Comparison of ENCODE assay signal across 8 cellular contexts in the genomic region with DNA sequence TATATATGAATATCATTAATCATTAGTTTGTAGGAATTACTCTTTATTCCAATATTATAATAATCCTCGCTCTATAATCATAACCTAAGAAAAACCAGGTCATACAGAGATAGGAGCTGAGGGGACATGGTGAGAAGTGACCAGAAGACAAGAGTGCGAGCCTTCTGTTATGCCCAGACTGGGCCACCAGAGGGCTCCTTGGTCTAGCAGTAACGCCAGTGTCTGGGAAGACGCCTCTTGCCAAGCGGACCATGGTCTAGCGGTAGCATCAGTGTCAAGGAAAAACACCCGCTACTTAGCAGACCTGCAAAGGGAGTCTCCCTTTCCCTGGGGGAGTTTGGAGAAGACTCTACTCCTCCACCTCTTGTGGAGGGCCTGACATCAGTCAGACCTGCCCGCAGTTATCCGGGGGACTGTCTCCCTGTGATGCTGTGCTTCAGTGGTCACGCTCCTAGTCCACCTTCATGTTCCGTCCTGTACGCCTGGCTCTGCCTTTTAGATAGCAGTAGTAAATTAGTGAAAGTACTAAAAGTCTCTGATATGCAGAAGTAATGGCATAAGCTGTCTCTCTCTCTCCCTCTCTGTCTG. TPM values are rescaled to one million over a fixed set of nuclear protein-coding genes. Genes with fewer than 3 reads are reported as not detected.
A peak's percentile ranks its signal among the peaks of the same experiment; 100 is the strongest.
DNase-seq lines count a peak whose midpoint lies in the region; ATAC-seq, FAIRE-seq and TF ChIP-seq lines count a peak whose summit lies in the region.
"Not testable (repeated sequence)": the region's sequence is repeated elsewhere in the genome, so short reads cannot be mapped to it uniquely, and the experiment has no call there.

No MANE protein-coding gene starts in this region.

- not testable (repeated sequence) for H4K20me1 ChIP-seq in KMS-11 (ENCODE audit: insufficient read depth)

- H2AFZ ChIP-seq in KMS-11 (ENCODE audit: low read depth) = not testable (repeated sequence)

- not testable (repeated sequence) for H3K27ac Mint-ChIP-seq in activated CD8-positive, alpha-beta T cell treated with anti-CD3 and anti-CD28 coated beads for 36 hours; chondrocyte (ENCODE audit: unreplicated experiment)

- intact Hi-C loops in Panc1 (cut with micrococcal nuclease; ENCODE audit: unreplicated experiment) (loop anchor here (10.0 kb wide), 1 partner anchor 104 kb away; no protein-coding TSS in a partner anchor), pancreas (cut with DNase I) (loop anchor here in 2 of 3 donors (5.0 to 10.0 kb wide), 4 partner anchors 61 to 314 kb away; a partner anchor contains a TSS)
- intact Hi-C loops in activated CD8-positive, alpha-beta T cell treated with anti-CD3 and anti-CD28 coated beads for 36 hours (cut with micrococcal nuclease) = loop anchor here (2.0 kb wide), 1 partner anchor 104 kb away; no protein-coding TSS in a partner anchor
- intact Hi-C loops in tibial artery (cut with DNase I; ENCODE audit: low total_unique reads) = not testable (repeated sequence)

- DNase-seq in D721Med (ENCODE audit: insufficient read length, low spot score); Panc1 (ENCODE audit: low read depth, low spot score); chondrocyte (ENCODE audit: low spot score); right atrium auricular region (ENCODE audit: low spot score): not testable (repeated sequence)
- peak; percentile 71 for DNase-seq in activated CD8-positive, alpha-beta T cell treated with anti-CD3 and anti-CD28 coated beads for 36 hours
- peak in 5 of 6 donors; percentile 49 to 80 (median 75) for DNase-seq in pancreas
- peak in 1 of 2 donors; percentile 39 for DNase-seq in tibial artery

- not testable (repeated sequence) for H3K27ac ChIP-seq in KMS-11; Panc1 (ENCODE audit: low read length); right atrium auricular region; pancreas; tibial artery

- in situ Hi-C loops in Panc1 (cut with HindIII; ENCODE audit: low pct_unique_long_range_greater_than_20kb, low sequenced_read_pairs) = not testable (repeated sequence)

- not testable (repeated sequence) for H3K4me3 ChIP-seq in KMS-11 (IDR thresholded peaks at IDR 0.05; ENCODE audit: insufficient read depth, low read depth, low read length); Panc1 (ENCODE audit: low read depth in 2 of 2, low read length in 2 of 2); right atrium auricular region; pancreas; tibial artery

- not testable (repeated sequence) for H3K27me3 ChIP-seq in KMS-11 (ENCODE audit: insufficient read depth, low read depth); Panc1 (ENCODE audit: control insufficient read depth, insufficient read depth, low read length); right atrium auricular region; pancreas; tibial artery

- H3K27me3 Mint-ChIP-seq in activated CD8-positive, alpha-beta T cell treated with anti-CD3 and anti-CD28 coated beads for 36 hours; chondrocyte (ENCODE audit: low read depth): not testable (repeated sequence)

- not testable (repeated sequence) for H3K9ac ChIP-seq in KMS-11

- ATAC-seq in Panc1; activated CD8-positive, alpha-beta T cell treated with anti-CD3 and anti-CD28 coated beads for 36 hours; pancreas: not testable (repeated sequence)

- not testable (repeated sequence) for H3K4me3 Mint-ChIP-seq in activated CD8-positive, alpha-beta T cell treated with anti-CD3 and anti-CD28 coated beads for 36 hours; chondrocyte (ENCODE audit: unreplicated experiment)

- not testable (repeated sequence) for BruUV-seq in Panc1 (replicated peaks; lab: Mats Ljungman, UMichigan)

- H3K9me3 ChIP-seq in Panc1 (ENCODE audit: control insufficient read depth, insufficient read depth, low read depth, low read length); right atrium auricular region; pancreas; tibial artery: not testable (repeated sequence)

- H3K4me1 Mint-ChIP-seq in activated CD8-positive, alpha-beta T cell treated with anti-CD3 and anti-CD28 coated beads for 36 hours (ENCODE audit: low read depth) = peaks cover 17% of the 10 kb centered on the region
- H3K4me1 Mint-ChIP-seq in chondrocyte (ENCODE audit: low read depth) = not testable (repeated sequence)

- not testable (repeated sequence) for H3K9me3 Mint-ChIP-seq in activated CD8-positive, alpha-beta T cell treated with anti-CD3 and anti-CD28 coated beads for 36 hours; chondrocyte (ENCODE audit: low read depth)

- not testable (repeated sequence) for FAIRE-seq in D721Med (lab: Jason Lieb, UNC); pancreas (lab: Jason Lieb, UNC)

- TF ChIP-seq CTCF in D721Med (IDR thresholded peaks at IDR 0.05; ENCODE audit: insufficient read depth, missing control alignments) (peak; percentile 44), KMS-11 (conservative IDR thresholded peaks at IDR 0.05; ENCODE audit: low read depth, low read length) (peak; percentile 55), Panc1 (IDR thresholded peaks at IDR 0.05) (peak; percentile 80), chondrocyte (IDR thresholded peaks at IDR 0.05) (peak; percentile 81), right atrium auricular region (IDR thresholded peaks at IDR 0.05) (peak; percentile 29 to 65), pancreas (IDR thresholded peaks at IDR 0.05) (peak; percentile 21 to 41 (median 33)), tibial artery (IDR thresholded peaks at IDR 0.05) (peak; percentile 30 to 35)
- TF ChIP-seq CTCF in activated CD8-positive, alpha-beta T cell treated with anti-CD3 and anti-CD28 coated beads for 36 hours (IDR thresholded peaks at IDR 0.05) = peak; percentile 72

- whole genome bisulfite sequencing in pancreas, 2 donors = 74 to 75% methylated on average over 12 of the region's 12 CpGs

- H3K79me2 ChIP-seq in KMS-11 (ENCODE audit: insufficient read depth, low read depth) = peaks cover 24% of the 10 kb centered on the region; the same call in 1 of the 2 replicates

- POLR2A ChIA-PET in Panc1 (lab: Charles Lee) = not testable (repeated sequence)
- POLR2A ChIA-PET in activated CD8-positive, alpha-beta T cell treated with anti-CD3 and anti-CD28 coated beads for 36 hours (lab: Charles Lee) = interaction anchor here (1.1 kb wide), 1 partner anchor 10 kb away, joined by 6 read pairs; a partner anchor contains a TSS

- peaks cover 21% of the 10 kb centered on the region for H3K36me3 Mint-ChIP-seq in activated CD8-positive, alpha-beta T cell treated with anti-CD3 and anti-CD28 coated beads for 36 hours (ENCODE audit: low read depth)
- H3K36me3 Mint-ChIP-seq in chondrocyte (ENCODE audit: low read depth) = peaks cover 19% of the 10 kb centered on the region

- H3K4me2 ChIP-seq in KMS-11 = not testable (repeated sequence)

- CTCF ChIA-PET in Panc1 (lab: Charles Lee) = interaction anchor here (0.6 to 1.0 kb wide), 2 partner anchors 69 to 107 kb away, joined by 3 to 5 read pairs; no protein-coding TSS in a partner anchor
- CTCF ChIA-PET in activated CD8-positive, alpha-beta T cell treated with anti-CD3 and anti-CD28 coated beads for 36 hours (lab: Charles Lee) = interaction anchor here (0.9 to 2.8 kb wide), 15 partner anchors 8 to 136 kb away, joined by 3 to 14 read pairs (median 4); no protein-coding TSS in a partner anchor

- H3K36me3 ChIP-seq in KMS-11 (ENCODE audit: insufficient read depth); Panc1 (ENCODE audit: control insufficient read depth, insufficient read depth, low read length): not testable (repeated sequence)
- H3K36me3 ChIP-seq in right atrium auricular region (peaks cover 44% of the 10 kb centered on the region), pancreas (peaks cover 0 to 23% (median 14%) of the 10 kb centered on the region in 3 donors), tibial artery (peaks cover 41 to 45% (median 42%) of the 10 kb centered on the region in 3 donors)

- H3K4me1 ChIP-seq in KMS-11 (ENCODE audit: low read depth, poor library complexity, severe bottlenecking); Panc1 (ENCODE audit: control insufficient read depth, insufficient read depth, low read length); right atrium auricular region; pancreas; tibial artery: not testable (repeated sequence)

RNA-seq across cellular contexts. Expression of a gene that starts 10.2 kb away (rescaled TPM):
- total RNA-seq in Panc1 (2021; ENCODE audit: unreplicated experiment) (47.7 TPM), chondrocyte (36.5 to 46.3 TPM (median 38.5 TPM) in 3 replicates), right atrium auricular region (10 to 100 TPM; 30.5 to 31.1 TPM), pancreas (10 to 100 TPM; 17.4 to 33.0 (median 23.2) TPM)
- polyA plus RNA-seq in Panc1 (2012; ENCODE audit: insufficient read length) = 52.8 TPM
- 10 to 100 TPM; 87.6 to 95.3 TPM for total RNA-seq in activated CD8-positive, alpha-beta T cell treated with anti-CD3 and anti-CD28 coated beads for 36 hours
- polyA plus RNA-seq in pancreas = 10 to 100 TPM; 67.2 to 68.5 TPM

RNA-seq across cellular contexts. Expression of a gene that starts 20.8 kb away (rescaled TPM):
- 4.3 TPM for total RNA-seq in Panc1 (2021; ENCODE audit: unreplicated experiment)
- polyA plus RNA-seq in Panc1 (2012; ENCODE audit: insufficient read length) = 0.64 TPM
- 1 to 10 TPM; 2.9 to 3.0 TPM for total RNA-seq in activated CD8-positive, alpha-beta T cell treated with anti-CD3 and anti-CD28 coated beads for 36 hours
- total RNA-seq in chondrocyte = 0.87 to 1.5 TPM (median 1.1 TPM) in 3 replicates
- 1 to 10 TPM in 1 of 2 donors, under 1 TPM in 1; 0.94 to 1.9 TPM for total RNA-seq in right atrium auricular region
- total RNA-seq in pancreas = over 10,000 TPM; 11,290 to 24,413 (median 19,239) TPM
- 1,000 to 10,000 TPM; 2,560 to 4,565 TPM for polyA plus RNA-seq in pancreas

Comparison
In these comparisons a context has a peak if more than half of its experiments do, and no peak if none do; other contexts are left out.
1. RNA of a gene that starts 20.8 kb away (total RNA-seq): 11,290 to 24,413 TPM in pancreas; 4.3 TPM in Panc1 (single experiment), 2.9 to 3.0 TPM in activated CD8-positive, alpha-beta T cell treated with anti-CD3 and anti-CD28 coated beads for 36 hours, 0.94 to 1.9 TPM in right atrium auricular region and 0.87 to 1.5 TPM in chondrocyte; every median in the first group is over 1,000 times any median in the second.
2. Peak in every context shown above with its lines, with median percentiles within 50 percentile points of each other: CTCF ChIP-seq.